In genomic region chr19:543912-544608, GRCh38 we compare ENCODE assay signal across 10 cellular contexts. TPM values are rescaled to one million over a fixed set of nuclear protein-coding genes. Genes with fewer than 3 reads are reported as not detected.
A peak's percentile ranks its signal among the peaks of the same experiment; 100 is the strongest.
DNase-seq lines count a peak whose midpoint lies in the region; ATAC-seq and TF ChIP-seq lines count a peak whose summit lies in the region.
"Had no signal": no experiment of that assay in that cellular context is flagged by ENCODE, and none has a peak within 500 bp of the region (broad histone marks: within the 10 kb centered on the region; RNA-seq: fewer than 3 reads in every experiment).

Gene GZMM, plus strand, starts transcription at chr19:544053. Its CDS starts 19 bp downstream, at chr19:544072.

- H3K4me3 ChIP-seq in CD8-positive, alpha-beta T cell (ENCODE audit: low read depth, low read length), result peak within 1 kb of the TSS; percentile 99

- H3K27me3 Mint-ChIP-seq in CD8-positive, alpha-beta T cell (ENCODE audit: low read depth), result no peaks in the 10 kb centered on the region
- H3K27me3 Mint-ChIP-seq in activated CD4-positive, alpha-beta T cell treated with anti-CD3 and anti-CD28 coated beads, Interleukin-2, amount 10 ng/mL, durations not matched to agents 7 days and 5 days, result no peaks in the 10 kb centered on the region
- H3K27me3 Mint-ChIP-seq in central memory CD8-positive, alpha-beta T cell, result no peaks in the 10 kb centered on the region

- peak; percentile 94 for ATAC-seq in CD8-positive, alpha-beta T cell
- ATAC-seq in central memory CD8-positive, alpha-beta T cell (replicated peaks; ENCODE audit: extremely low read depth, poor library complexity, severe bottlenecking), result peak; percentile 95

- H3K9me3 ChIP-seq in CD8-positive, alpha-beta T cell (ENCODE audit: low read length), result no peaks in the 10 kb centered on the region

- H3K27me3 ChIP-seq in CD8-positive, alpha-beta T cell (ENCODE audit: insufficient read depth, low read length), result no peaks in the 10 kb centered on the region

- H3K36me3 ChIP-seq in CD8-positive, alpha-beta T cell (ENCODE audit: insufficient read depth, low read length), result peaks cover 12% of the 10 kb centered on the region

- DNase-seq in CD8-positive, alpha-beta T cell, result peak; percentile 66 to 89 (median 81)
- DNase-seq in activated CD4-positive, alpha-beta T cell treated with anti-CD3 and anti-CD28 coated beads, Interleukin-2, amount 10 ng/mL, durations not matched to agents 7 days and 5 days, result peak; percentile 80
- peak; percentile 73 to 88 for DNase-seq in central memory CD8-positive, alpha-beta T cell (ENCODE audit: low spot score in 2 of 2)
- DNase-seq in stimulated activated CD4-positive, alpha-beta T cell treated with anti-CD3 and anti-CD28 coated beads, Interleukin-2, amount 100 ng/mL, for 4 hours (ENCODE audit: low read depth), result peak; percentile 69
- no peak for DNase-seq in HUDEP-2 (lab: John Stamatoyannopoulos, UW; ENCODE audit: unreplicated experiment in 76 of 76)
- DNase-seq in NCI-H146 treated with DMSO at 0.1 percent for 48 hours (lab: John Stamatoyannopoulos, UW; ENCODE audit: unreplicated experiment), result no peak
- DNase-seq in iPS-NIHi11 (ENCODE audit: low spot score), result no peak
- no peak for DNase-seq in RKO (ENCODE audit: low spot score)
- DNase-seq: NCI-H187 had no signal

- H3K4me1 Mint-ChIP-seq in CD8-positive, alpha-beta T cell (ENCODE audit: low read depth), result peaks cover 24% of the 10 kb centered on the region
- H3K4me1 Mint-ChIP-seq in activated CD4-positive, alpha-beta T cell treated with anti-CD3 and anti-CD28 coated beads, Interleukin-2, amount 10 ng/mL, durations not matched to agents 7 days and 5 days, result peaks cover 20% of the 10 kb centered on the region
- peaks cover 28% of the 10 kb centered on the region for H3K4me1 Mint-ChIP-seq in central memory CD8-positive, alpha-beta T cell

- H3K27ac ChIP-seq in CD8-positive, alpha-beta T cell (ENCODE audit: low read depth, low read length), result peak within 1 kb of the TSS; percentile 91

- H3K36me3 Mint-ChIP-seq in CD8-positive, alpha-beta T cell, result peaks cover 27% of the 10 kb centered on the region
- peaks cover 3% of the 10 kb centered on the region for H3K36me3 Mint-ChIP-seq in activated CD4-positive, alpha-beta T cell treated with anti-CD3 and anti-CD28 coated beads, Interleukin-2, amount 10 ng/mL, durations not matched to agents 7 days and 5 days (ENCODE audit: low read depth)
- H3K36me3 Mint-ChIP-seq in central memory CD8-positive, alpha-beta T cell (ENCODE audit: insufficient read depth), result peaks cover 38% of the 10 kb centered on the region

- CTCF ChIA-PET in CD8-positive, alpha-beta T cell (lab: Charles Lee), result interaction anchor here (2.6 kb wide), 1 partner anchor 40 kb away, joined by 7 read pairs; no protein-coding TSS in a partner anchor
- CTCF ChIA-PET in activated CD4-positive, alpha-beta T cell treated with anti-CD3 and anti-CD28 coated beads, Interleukin-2, amount 10 ng/mL, durations not matched to agents 7 days and 5 days (lab: Charles Lee), result interaction anchor here (1.0 to 1.8 kb wide), 2 partner anchors 20 to 33 kb away, joined by 3 to 5 read pairs; no protein-coding TSS in a partner anchor

- POLR2A ChIA-PET in CD8-positive, alpha-beta T cell (lab: Charles Lee), result interaction anchor here (1.0 to 2.5 kb wide), 6 partner anchors 12 to 119 kb away, joined by 3 to 11 read pairs (median 4); partner anchors contain the start of genes CDC34 and RNF126
- POLR2A ChIA-PET in activated CD4-positive, alpha-beta T cell treated with anti-CD3 and anti-CD28 coated beads, Interleukin-2, amount 10 ng/mL, durations not matched to agents 7 days and 5 days (lab: Charles Lee), result no interaction called here

- H3K4me1 ChIP-seq in CD8-positive, alpha-beta T cell (ENCODE audit: insufficient read depth, low read length), result peaks cover 20% of the 10 kb centered on the region

- intact Hi-C loops in CD8-positive, alpha-beta T cell (cut with DNase I, micrococcal nuclease), result loop anchor here (1.0 kb wide), 4 partner anchors 13 to 119 kb away; partner anchors contain the start of genes CDC34 (in 2 of the 2), BSG (in 1 of the 2) and RNF126 (in 1 of the 2)

- peak within 1 kb of the TSS; percentile 92 for H3K4me3 Mint-ChIP-seq in CD8-positive, alpha-beta T cell
- H3K4me3 Mint-ChIP-seq in activated CD4-positive, alpha-beta T cell treated with anti-CD3 and anti-CD28 coated beads, Interleukin-2, amount 10 ng/mL, durations not matched to agents 7 days and 5 days, result peak within 1 kb of the TSS; percentile 79
- H3K4me3 Mint-ChIP-seq in central memory CD8-positive, alpha-beta T cell, result peak within 1 kb of the TSS; percentile 95

- H3K27ac Mint-ChIP-seq in CD8-positive, alpha-beta T cell, result peak within 1 kb of the TSS; percentile 94
- H3K27ac Mint-ChIP-seq in activated CD4-positive, alpha-beta T cell treated with anti-CD3 and anti-CD28 coated beads, Interleukin-2, amount 10 ng/mL, durations not matched to agents 7 days and 5 days, result peak within 1 kb of the TSS; percentile 90
- H3K27ac Mint-ChIP-seq in central memory CD8-positive, alpha-beta T cell (ENCODE audit: low read depth), result peak within 1 kb of the TSS; percentile 94

- no peak for TF ChIP-seq CTCF in CD8-positive, alpha-beta T cell (IDR thresholded peaks at IDR 0.05)

- H3K9me3 Mint-ChIP-seq in CD8-positive, alpha-beta T cell, result no peaks in the 10 kb centered on the region
- H3K9me3 Mint-ChIP-seq in activated CD4-positive, alpha-beta T cell treated with anti-CD3 and anti-CD28 coated beads, Interleukin-2, amount 10 ng/mL, durations not matched to agents 7 days and 5 days, result no peaks in the 10 kb centered on the region
- no peaks in the 10 kb centered on the region for H3K9me3 Mint-ChIP-seq in central memory CD8-positive, alpha-beta T cell

RNA-seq across cellular contexts. Expression of gene GZMM, which starts in this region (rescaled TPM):
- 100 to 1,000 TPM; 117 to 119 TPM for total RNA-seq in CD8-positive, alpha-beta T cell
- total RNA-seq in activated CD4-positive, alpha-beta T cell treated with anti-CD3 and anti-CD28 coated beads, Interleukin-2, amount 10 ng/mL, durations not matched to agents 7 days and 5 days, result 10 to 100 TPM; 44.5 to 47.4 TPM
- total RNA-seq: dermis microvascular lymphatic vessel endothelial cell had no signal

Comparison
In these comparisons a context has a peak if more than half of its experiments do, and no peak if none do; other contexts are left out.
1. DNase-seq: peak in CD8-positive, alpha-beta T cell (7 of 7), activated CD4-positive, alpha-beta T cell treated with anti-CD3 and anti-CD28 coated beads, Interleukin-2, amount 10 ng/mL, durations not matched to agents 7 days and 5 days (single experiment), central memory CD8-positive, alpha-beta T cell (2 of 2) and stimulated activated CD4-positive, alpha-beta T cell treated with anti-CD3 and anti-CD28 coated beads, Interleukin-2, amount 100 ng/mL, for 4 hours (single experiment); none in HUDEP-2 (0 of 76), NCI-H146 treated with DMSO at 0.1 percent for 48 hours (single experiment), iPS-NIHi11 (single experiment) and RKO (single experiment).
2. Peak in every context shown above with its lines, with median percentiles within 50 percentile points of each other: H3K27ac Mint-ChIP-seq and H3K4me3 Mint-ChIP-seq.